In the genomic region with DNA sequence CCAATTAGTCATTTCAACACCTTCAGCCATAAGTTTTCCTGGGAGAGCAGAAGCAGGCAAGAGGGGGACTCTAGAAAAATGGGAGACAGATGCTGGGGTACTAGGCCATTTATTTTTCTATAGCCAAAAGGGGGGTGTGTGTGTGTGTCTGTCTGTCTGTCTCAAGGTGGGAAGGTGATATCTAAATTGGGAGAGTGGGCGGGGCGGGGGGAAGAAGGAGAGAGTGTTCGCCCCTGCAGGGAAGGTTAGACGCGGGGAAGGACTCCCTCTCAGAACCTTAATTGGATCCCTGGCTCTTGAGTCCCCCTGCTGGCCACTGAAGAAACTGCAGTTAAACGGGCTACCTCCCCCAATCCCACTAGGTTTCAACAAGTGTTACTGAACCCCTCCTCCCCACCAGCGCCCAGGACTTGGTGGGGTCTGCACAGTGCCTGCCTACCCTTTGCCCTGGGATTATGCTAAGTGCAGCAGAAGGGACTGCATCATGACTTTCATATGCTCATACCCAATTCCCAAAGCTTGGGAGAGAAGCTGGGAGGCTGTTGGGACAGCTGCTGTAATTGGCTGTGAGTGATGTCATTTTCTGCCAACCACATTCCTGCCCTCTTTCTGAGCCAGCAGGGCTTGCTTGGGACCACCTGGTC, we compare ENCODE assay signal across 8 cellular contexts. TPM values are rescaled to one million over a fixed set of nuclear protein-coding genes. Genes with fewer than 3 reads are reported as not detected.
DNase-seq lines count a peak whose midpoint lies in the region; TF ChIP-seq lines count a peak whose summit lies in the region.

No MANE protein-coding gene starts in this region.

- H3K9me3 ChIP-seq in PC-9 (ENCODE audit: insufficient read depth, low read depth) (no peaks in the 10 kb centered on the region), fibroblast of lung (ENCODE audit: control insufficient read depth, insufficient read depth, low read depth, low read length) (no peaks in the 10 kb centered on the region), neural progenitor cell (ENCODE audit: low read depth) (no peaks in the 10 kb centered on the region)

- BruUV-seq in PC-9 (replicated peaks; lab: Mats Ljungman, UMichigan), result no TSS peak

- H3K27ac ChIP-seq in PC-9 (no peak overlapping the region), fibroblast of lung (ENCODE audit: insufficient read depth, low read length) (no peak overlapping the region), neural progenitor cell (no peak overlapping the region)

- H3K9me2 ChIP-seq in PC-9 (ENCODE audit: insufficient read depth), result no peaks in the 10 kb centered on the region

- CTCF ChIA-PET in PC-9 (lab: Charles Lee), result no interaction called here

- DNase-seq in COLO668 (lab: John Stamatoyannopoulos, UW; ENCODE audit: unreplicated experiment) (peak; percentile 57), HT-29 (ENCODE audit: low spot score) (peak; percentile 87), PC-9 (peak; percentile 53 to 71), fibroblast of lung (ENCODE audit: low read depth in 2 of 2) (peak; percentile 32 to 56), neural progenitor cell (ENCODE audit: low spot score) (peak; percentile 69), stromal cell of bone marrow (ENCODE audit: low read depth) (peak; percentile 23)
- DNase-seq in activated T-cell treated with anti-CD3 and anti-CD28 coated beads, Interleukin-2, amount 50 U/mL, for 24 hours, result peak; percentile 87
- DNase-seq in NK-92 treated with Interleukin-12 subunit alpha and Interleukin-12 subunit beta, amount 100 ng/mL, for 24 hours (lab: John Stamatoyannopoulos, UW), result no peak

- peaks cover 47% of the 10 kb centered on the region for H3K36me3 Mint-ChIP-seq in activated T-cell treated with anti-CD3 and anti-CD28 coated beads, Interleukin-2, amount 50 U/mL, for 24 hours (ENCODE audit: low read depth)
- H3K36me3 Mint-ChIP-seq in neural progenitor cell, result peaks cover 31% of the 10 kb centered on the region

- no peak overlapping the region for H2AFZ ChIP-seq in PC-9
- H2AFZ ChIP-seq in fibroblast of lung (ENCODE audit: low read length), result no peak overlapping the region
- H2AFZ ChIP-seq in neural progenitor cell (replicated peaks), result no peak overlapping the region

- intact Hi-C loops in PC-9 (cut with micrococcal nuclease; ENCODE audit: unreplicated experiment), result loop anchor here (1.0 kb wide), 3 partner anchors 129 to 223 kb away; no protein-coding TSS in a partner anchor

- H3K4me1 ChIP-seq in PC-9 (replicated peaks; ENCODE audit: insufficient read depth) (no peaks in the 10 kb centered on the region), fibroblast of lung (ENCODE audit: control insufficient read depth, extremely low read depth, insufficient read depth, low read length) (no peaks in the 10 kb centered on the region), neural progenitor cell (peaks cover 18% of the 10 kb centered on the region)

- POLR2A ChIA-PET in PC-9 (lab: Charles Lee; ENCODE audit: unreplicated experiment), result no interaction called here

- no peak overlapping the region for H3K27ac Mint-ChIP-seq in activated T-cell treated with anti-CD3 and anti-CD28 coated beads, Interleukin-2, amount 50 U/mL, for 24 hours
- no peak overlapping the region for H3K27ac Mint-ChIP-seq in neural progenitor cell

- no peaks in the 10 kb centered on the region for H3K9me3 Mint-ChIP-seq in activated T-cell treated with anti-CD3 and anti-CD28 coated beads, Interleukin-2, amount 50 U/mL, for 24 hours
- no peaks in the 10 kb centered on the region for H3K9me3 Mint-ChIP-seq in neural progenitor cell

- TF ChIP-seq CTCF in PC-9 (conservative IDR thresholded peaks at IDR 0.05) (peak; percentile 95), fibroblast of lung (conservative IDR thresholded peaks at IDR 0.05 in 1 of 2, IDR thresholded peaks at IDR 0.05 in 1 of 2; ENCODE audit: low read depth in 1 of 2, low read length in 2 of 2) (peak; percentile 93 to 94), neural progenitor cell (IDR thresholded peaks at IDR 0.05) (peak; percentile 94)

- no peak overlapping the region for H3K4me3 Mint-ChIP-seq in activated T-cell treated with anti-CD3 and anti-CD28 coated beads, Interleukin-2, amount 50 U/mL, for 24 hours
- H3K4me3 Mint-ChIP-seq in neural progenitor cell, result no peak overlapping the region

- no peak overlapping the region for H3K9ac ChIP-seq in fibroblast of lung (ENCODE audit: insufficient read depth, low read length)
- no peak overlapping the region for H3K9ac ChIP-seq in neural progenitor cell

- H4K20me1 ChIP-seq in PC-9 (ENCODE audit: insufficient read depth) (no peaks in the 10 kb centered on the region), fibroblast of lung (ENCODE audit: control insufficient read depth, extremely low read depth, insufficient read depth, low read length) (no peaks in the 10 kb centered on the region), neural progenitor cell (ENCODE audit: low read depth) (peaks cover 36% of the 10 kb centered on the region)

- H3F3A ChIP-seq in PC-9 (ENCODE audit: insufficient read depth, low read depth), result 0 out of 2 replicates have a peak, but pooled peaks cover 7% of the 10 kb centered on the region
- peaks cover 13% of the 10 kb centered on the region for H3F3A ChIP-seq in neural progenitor cell (ENCODE audit: low read depth)

- H3K4me2 ChIP-seq in PC-9 (no peak overlapping the region), fibroblast of lung (ENCODE audit: extremely low read depth, insufficient read depth, low read length) (no peak overlapping the region), neural progenitor cell (no peak overlapping the region)

- H3K79me2 ChIP-seq in PC-9 (ENCODE audit: low read depth) (no peaks in the 10 kb centered on the region), fibroblast of lung (ENCODE audit: control insufficient read depth, insufficient read depth, low read length) (no peaks in the 10 kb centered on the region), neural progenitor cell (ENCODE audit: low read depth) (no peaks in the 10 kb centered on the region)

- no peaks in the 10 kb centered on the region for H3K27me3 ChIP-seq in PC-9 (ENCODE audit: insufficient read depth, low read depth)
- H3K27me3 ChIP-seq in fibroblast of lung (ENCODE audit: control insufficient read depth, insufficient read depth, low read length), result no peaks in the 10 kb centered on the region
- no peaks in the 10 kb centered on the region for H3K27me3 ChIP-seq in neural progenitor cell

- peaks cover 2% of the 10 kb centered on the region for H3K4me1 Mint-ChIP-seq in activated T-cell treated with anti-CD3 and anti-CD28 coated beads, Interleukin-2, amount 50 U/mL, for 24 hours (ENCODE audit: low read depth)
- peaks cover 36% of the 10 kb centered on the region for H3K4me1 Mint-ChIP-seq in neural progenitor cell

- H3K4me3 ChIP-seq in PC-9 (no peak overlapping the region), fibroblast of lung (replicated peaks in 1 of 4; ENCODE audit: control extremely low read depth in 1 of 4, insufficient read depth in 1 of 4, low read depth in 3 of 4, low read length in 4 of 4) (no peak overlapping the region), neural progenitor cell (no peak overlapping the region)

- no peaks in the 10 kb centered on the region for H3K27me3 Mint-ChIP-seq in activated T-cell treated with anti-CD3 and anti-CD28 coated beads, Interleukin-2, amount 50 U/mL, for 24 hours
- H3K27me3 Mint-ChIP-seq in neural progenitor cell (ENCODE audit: insufficient read depth, low read depth), result peaks cover 6% of the 10 kb centered on the region

- H3K36me3 ChIP-seq in PC-9 (ENCODE audit: low read depth) (no peaks in the 10 kb centered on the region), fibroblast of lung (ENCODE audit: control insufficient read depth, insufficient read depth, low read length) (no peaks in the 10 kb centered on the region), neural progenitor cell (no peaks in the 10 kb centered on the region)

RNA-seq across cellular contexts. Expression of a gene that starts 45.8 kb away (rescaled TPM):
- total RNA-seq in HT-29 (2014; rRNA removed; shearing (Covaris generic)), result 17.2 and 18.4 TPM in 2 replicates
- total RNA-seq in PC-9 (2021), result 26.0 and 29.4 TPM in 2 replicates
- 1.3 and 1.8 TPM in 2 replicates for total RNA-seq in fibroblast of lung
- polyA plus RNA-seq in fibroblast of lung, result 0.81 and 1.9 TPM in 2 replicates
- 5.7 and 10.0 TPM in 2 replicates for polyA plus RNA-seq in fibroblast of lung (2012)
- 2.9 and 8.0 TPM in 2 replicates for polyA minus RNA-seq in fibroblast of lung (ENCODE audit: low replicate concordance)
- total RNA-seq in neural progenitor cell (ENCODE audit: low replicate concordance), result 2.7 and 6.9 TPM in 2 replicates

RNA-seq across cellular contexts. Expression of a gene that starts 46.3 kb away (rescaled TPM):
- total RNA-seq in HT-29 (2014; rRNA removed; shearing (Covaris generic)), result 0.36 and 1.5 TPM in 2 replicates
- total RNA-seq in PC-9 (2021), result 19.4 and 22.6 TPM in 2 replicates
- 0.17 and 3.3 TPM in 2 replicates for total RNA-seq in fibroblast of lung
- not detected in 2 replicates for polyA plus RNA-seq in fibroblast of lung
- not detected in 2 replicates for polyA plus RNA-seq in fibroblast of lung (2012)
- polyA minus RNA-seq in fibroblast of lung (ENCODE audit: low replicate concordance), result not detected in 2 replicates
- 29.5 and 87.4 TPM in 2 replicates for total RNA-seq in neural progenitor cell (ENCODE audit: low replicate concordance)
